ENCODE assay signal across 1 cellular context in genomic region chr6:89008763-89009374, GRCh38.
TF ChIP-seq lines count a peak whose summit lies in the region.

No MANE protein-coding gene starts in this region.

TF ChIP-seq in K562, 482 proteins besides CTCF, POLR2A, EP300 and RAD21 (continued from another document and continues in another):
- TF ChIP-seq, protein P1, sequence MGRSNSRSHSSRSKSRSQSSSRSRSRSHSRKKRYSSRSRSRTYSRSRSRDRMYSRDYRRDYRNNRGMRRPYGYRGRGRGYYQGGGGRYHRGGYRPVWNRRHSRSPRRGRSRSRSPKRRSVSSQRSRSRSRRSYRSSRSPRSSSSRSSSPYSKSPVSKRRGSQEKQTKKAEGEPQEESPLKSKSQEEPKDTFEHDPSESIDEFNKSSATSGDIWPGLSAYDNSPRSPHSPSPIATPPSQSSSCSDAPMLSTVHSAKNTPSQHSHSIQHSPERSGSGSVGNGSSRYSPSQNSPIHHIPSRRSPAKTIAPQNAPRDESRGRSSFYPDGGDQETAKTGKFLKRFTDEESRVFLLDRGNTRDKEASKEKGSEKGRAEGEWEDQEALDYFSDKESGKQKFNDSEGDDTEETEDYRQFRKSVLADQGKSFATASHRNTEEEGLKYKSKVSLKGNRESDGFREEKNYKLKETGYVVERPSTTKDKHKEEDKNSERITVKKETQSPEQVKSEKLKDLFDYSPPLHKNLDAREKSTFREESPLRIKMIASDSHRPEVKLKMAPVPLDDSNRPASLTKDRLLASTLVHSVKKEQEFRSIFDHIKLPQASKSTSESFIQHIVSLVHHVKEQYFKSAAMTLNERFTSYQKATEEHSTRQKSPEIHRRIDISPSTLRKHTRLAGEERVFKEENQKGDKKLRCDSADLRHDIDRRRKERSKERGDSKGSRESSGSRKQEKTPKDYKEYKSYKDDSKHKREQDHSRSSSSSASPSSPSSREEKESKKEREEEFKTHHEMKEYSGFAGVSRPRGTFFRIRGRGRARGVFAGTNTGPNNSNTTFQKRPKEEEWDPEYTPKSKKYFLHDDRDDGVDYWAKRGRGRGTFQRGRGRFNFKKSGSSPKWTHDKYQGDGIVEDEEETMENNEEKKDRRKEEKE (IDR thresholded peaks at IDR 0.05; ENCODE audit: borderline replicate concordance in 1 of 2, control insufficient read depth in 1 of 2, low read depth in 2 of 2, low read length in 1 of 2) = no peak
- peak; percentile 73; the same call in 1 of the 2 replicates for TF ChIP-seq ZNF445 (CRISPR knock-in tag; IDR thresholded peaks at IDR 0.05; ENCODE audit: low read depth)
- no peak for TF ChIP-seq SMARCB1 (IDR thresholded peaks at IDR 0.05; ENCODE audit: insufficient read length, low read depth)
- no peak for TF ChIP-seq ZNF23 (CRISPR knock-in tag; IDR thresholded peaks at IDR 0.05)
- no peak for TF ChIP-seq ZNF24 (IDR thresholded peaks at IDR 0.05)
- no peak for TF ChIP-seq MEF2A (IDR thresholded peaks at IDR 0.05; ENCODE audit: control insufficient read depth, low read depth, low read length)
- TF ChIP-seq SMAD3 (CRISPR knock-in tag; conservative IDR thresholded peaks at IDR 0.05) = peak; percentile 86
- no peak for TF ChIP-seq TRIM28 (IDR thresholded peaks at IDR 0.05)
- TF ChIP-seq ZFP36 (IDR thresholded peaks at IDR 0.05; ENCODE audit: low read depth, low read length, partially characterized antibody) = no peak
- TF ChIP-seq MECOM (CRISPR knock-in tag; IDR thresholded peaks at IDR 0.05) = peak; percentile 78
- no peak for TF ChIP-seq TBL1XR1 (IDR thresholded peaks at IDR 0.05; ENCODE audit: low read length in 2 of 2)
- TF ChIP-seq, protein P2, sequence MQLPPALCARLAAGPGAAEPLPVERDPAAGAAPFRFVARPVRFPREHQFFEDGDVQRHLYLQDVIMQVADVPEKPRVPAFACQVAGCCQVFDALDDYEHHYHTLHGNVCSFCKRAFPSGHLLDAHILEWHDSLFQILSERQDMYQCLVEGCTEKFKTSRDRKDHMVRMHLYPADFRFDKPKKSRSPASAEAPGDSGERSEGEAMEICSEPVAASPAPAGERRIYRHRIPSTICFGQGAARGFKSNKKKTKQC (CRISPR knock-in tag; IDR thresholded peaks at IDR 0.05) = no peak
- TF ChIP-seq SP2 (IDR thresholded peaks at IDR 0.05; ENCODE audit: extremely low read depth, low read depth, low read length, poor library complexity, severe bottlenecking) = no peak
- no peak for TF ChIP-seq ZSCAN29 (IDR thresholded peaks at IDR 0.05)
- no peak; the same call in 1 of the 2 replicates for TF ChIP-seq ELF4 (CRISPR knock-in tag; IDR thresholded peaks at IDR 0.05)
- no peak for TF ChIP-seq GABPB2 (CRISPR knock-in tag; conservative IDR thresholded peaks at IDR 0.05)
- no peak for TF ChIP-seq PTBP1 (IDR thresholded peaks at IDR 0.05; ENCODE audit: low read depth, low read length)
- no peak for TF ChIP-seq NFIC (IDR thresholded peaks at IDR 0.05)
- no peak for TF ChIP-seq NR4A1 (CRISPR knock-in tag; IDR thresholded peaks at IDR 0.05)
- peak; percentile 97 for TF ChIP-seq NR4A1 (tag; IDR thresholded peaks at IDR 0.05)
- no peak for TF ChIP-seq GABPB1 (CRISPR knock-in tag; IDR thresholded peaks at IDR 0.05)
- TF ChIP-seq SIRT6 (IDR thresholded peaks at IDR 0.05; ENCODE audit: low read depth, low read length) = no peak
- peak; percentile 86; the same call in 1 of the 2 replicates for TF ChIP-seq HIVEP1 (CRISPR knock-in tag; IDR thresholded peaks at IDR 0.05)
- TF ChIP-seq SNIP1 (IDR thresholded peaks at IDR 0.05; ENCODE audit: low read depth) = no peak
- TF ChIP-seq POLR2H (tag; IDR thresholded peaks at IDR 0.05; ENCODE audit: low read depth) = no peak
- no peak for TF ChIP-seq NR1H2 (CRISPR knock-in tag; IDR thresholded peaks at IDR 0.05)
- TF ChIP-seq, protein P3, sequence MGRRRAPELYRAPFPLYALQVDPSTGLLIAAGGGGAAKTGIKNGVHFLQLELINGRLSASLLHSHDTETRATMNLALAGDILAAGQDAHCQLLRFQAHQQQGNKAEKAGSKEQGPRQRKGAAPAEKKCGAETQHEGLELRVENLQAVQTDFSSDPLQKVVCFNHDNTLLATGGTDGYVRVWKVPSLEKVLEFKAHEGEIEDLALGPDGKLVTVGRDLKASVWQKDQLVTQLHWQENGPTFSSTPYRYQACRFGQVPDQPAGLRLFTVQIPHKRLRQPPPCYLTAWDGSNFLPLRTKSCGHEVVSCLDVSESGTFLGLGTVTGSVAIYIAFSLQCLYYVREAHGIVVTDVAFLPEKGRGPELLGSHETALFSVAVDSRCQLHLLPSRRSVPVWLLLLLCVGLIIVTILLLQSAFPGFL (CRISPR knock-in tag; IDR thresholded peaks at IDR 0.05) = no peak
- no peak for TF ChIP-seq ID3 (CRISPR knock-in tag; IDR thresholded peaks at IDR 0.05)
- peak; percentile 90 for TF ChIP-seq ID3 (tag; IDR thresholded peaks at IDR 0.05)
- no peak for TF ChIP-seq RBM14 (IDR thresholded peaks at IDR 0.05; ENCODE audit: borderline replicate concordance, insufficient read depth, low read depth, low read length)
- TF ChIP-seq, protein P4, sequence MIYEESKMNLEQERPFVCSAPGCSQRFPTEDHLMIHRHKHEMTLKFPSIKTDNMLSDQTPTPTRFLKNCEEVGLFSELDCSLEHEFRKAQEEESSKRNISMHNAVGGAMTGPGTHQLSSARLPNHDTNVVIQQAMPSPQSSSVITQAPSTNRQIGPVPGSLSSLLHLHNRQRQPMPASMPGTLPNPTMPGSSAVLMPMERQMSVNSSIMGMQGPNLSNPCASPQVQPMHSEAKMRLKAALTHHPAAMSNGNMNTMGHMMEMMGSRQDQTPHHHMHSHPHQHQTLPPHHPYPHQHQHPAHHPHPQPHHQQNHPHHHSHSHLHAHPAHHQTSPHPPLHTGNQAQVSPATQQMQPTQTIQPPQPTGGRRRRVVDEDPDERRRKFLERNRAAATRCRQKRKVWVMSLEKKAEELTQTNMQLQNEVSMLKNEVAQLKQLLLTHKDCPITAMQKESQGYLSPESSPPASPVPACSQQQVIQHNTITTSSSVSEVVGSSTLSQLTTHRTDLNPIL (CRISPR knock-in tag; IDR thresholded peaks at IDR 0.05) = peak; percentile 73
- TF ChIP-seq, protein P5, sequence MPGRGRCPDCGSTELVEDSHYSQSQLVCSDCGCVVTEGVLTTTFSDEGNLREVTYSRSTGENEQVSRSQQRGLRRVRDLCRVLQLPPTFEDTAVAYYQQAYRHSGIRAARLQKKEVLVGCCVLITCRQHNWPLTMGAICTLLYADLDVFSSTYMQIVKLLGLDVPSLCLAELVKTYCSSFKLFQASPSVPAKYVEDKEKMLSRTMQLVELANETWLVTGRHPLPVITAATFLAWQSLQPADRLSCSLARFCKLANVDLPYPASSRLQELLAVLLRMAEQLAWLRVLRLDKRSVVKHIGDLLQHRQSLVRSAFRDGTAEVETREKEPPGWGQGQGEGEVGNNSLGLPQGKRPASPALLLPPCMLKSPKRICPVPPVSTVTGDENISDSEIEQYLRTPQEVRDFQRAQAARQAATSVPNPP (IDR thresholded peaks at IDR 0.05; ENCODE audit: borderline replicate concordance, insufficient read depth, insufficient read length) = no peak
- no peak for TF ChIP-seq KAT8 (IDR thresholded peaks at IDR 0.05; ENCODE audit: low read depth)
- TF ChIP-seq BCL6 (CRISPR knock-in tag; IDR thresholded peaks at IDR 0.05) = peak; percentile 92
- TF ChIP-seq ZNF586 (CRISPR knock-in tag; conservative IDR thresholded peaks at IDR 0.05) = peak; percentile 58
- TF ChIP-seq ZNF77 (CRISPR knock-in tag; IDR thresholded peaks at IDR 0.05) = no peak
- TF ChIP-seq KLF13 (tag; IDR thresholded peaks at IDR 0.05; ENCODE audit: borderline replicate concordance, low read depth) = 0 out of 2 replicates have a peak, but pooled peaks have one; percentile 16
- TF ChIP-seq, protein P6, sequence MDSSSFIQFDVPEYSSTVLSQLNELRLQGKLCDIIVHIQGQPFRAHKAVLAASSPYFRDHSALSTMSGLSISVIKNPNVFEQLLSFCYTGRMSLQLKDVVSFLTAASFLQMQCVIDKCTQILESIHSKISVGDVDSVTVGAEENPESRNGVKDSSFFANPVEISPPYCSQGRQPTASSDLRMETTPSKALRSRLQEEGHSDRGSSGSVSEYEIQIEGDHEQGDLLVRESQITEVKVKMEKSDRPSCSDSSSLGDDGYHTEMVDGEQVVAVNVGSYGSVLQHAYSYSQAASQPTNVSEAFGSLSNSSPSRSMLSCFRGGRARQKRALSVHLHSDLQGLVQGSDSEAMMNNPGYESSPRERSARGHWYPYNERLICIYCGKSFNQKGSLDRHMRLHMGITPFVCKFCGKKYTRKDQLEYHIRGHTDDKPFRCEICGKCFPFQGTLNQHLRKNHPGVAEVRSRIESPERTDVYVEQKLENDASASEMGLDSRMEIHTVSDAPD (CRISPR knock-in tag; IDR thresholded peaks at IDR 0.05) = peak; percentile 70; the same call in 1 of the 2 replicates
- no peak for TF ChIP-seq HMGN3 (IDR thresholded peaks at IDR 0.05; ENCODE audit: borderline replicate concordance, extremely low read depth, insufficient read length, low read depth, low read length)
- no peak for TF ChIP-seq PRDM10 (IDR thresholded peaks at IDR 0.05; ENCODE audit: partially characterized antibody)
- no peak for TF ChIP-seq SRSF1 (IDR thresholded peaks at IDR 0.05; ENCODE audit: low read depth, low read length)
- no peak for TF ChIP-seq ZNF316 (IDR thresholded peaks at IDR 0.05)
- TF ChIP-seq ZKSCAN3 (CRISPR knock-in tag; IDR thresholded peaks at IDR 0.05) = 0 out of 2 replicates have a peak, but pooled peaks have one; percentile 45
- no peak for TF ChIP-seq ZNF263 (CRISPR knock-in tag; IDR thresholded peaks at IDR 0.05; ENCODE audit: borderline replicate concordance)
- peak; percentile 82; the same call in 1 of the 2 replicates for TF ChIP-seq ZFPM2 (CRISPR knock-in tag; IDR thresholded peaks at IDR 0.05)
- no peak for TF ChIP-seq ZNF764 (CRISPR knock-in tag; IDR thresholded peaks at IDR 0.05; ENCODE audit: low read depth)
- TF ChIP-seq CBX1 (IDR thresholded peaks at IDR 0.05; ENCODE audit: low read depth) = no peak
- TF ChIP-seq ZNF561 (CRISPR knock-in tag; conservative IDR thresholded peaks at IDR 0.05) = 0 out of 2 replicates have a peak, but pooled peaks have one; percentile 48
- no peak for TF ChIP-seq JUNB (CRISPR knock-in tag; conservative IDR thresholded peaks at IDR 0.05)
- TF ChIP-seq MCM3 (IDR thresholded peaks at IDR 0.05) = no peak
- peak; percentile 84; the same call in 1 of the 2 replicates for TF ChIP-seq ZNF668 (CRISPR knock-in tag; IDR thresholded peaks at IDR 0.05)
- no peak for TF ChIP-seq TGIF2 (CRISPR knock-in tag; IDR thresholded peaks at IDR 0.05)
- no peak for TF ChIP-seq ZBTB8A (IDR thresholded peaks at IDR 0.05; ENCODE audit: partially characterized antibody)
- TF ChIP-seq U2AF1 (optimal IDR thresholded peaks at IDR 0.05; ENCODE audit: low read depth, low read length) = no peak
- TF ChIP-seq IRF2 (CRISPR knock-in tag; IDR thresholded peaks at IDR 0.05) = no peak
- no peak for TF ChIP-seq TFE3 (CRISPR knock-in tag; IDR thresholded peaks at IDR 0.05)
- TF ChIP-seq SIN3A (IDR thresholded peaks at IDR 0.05; ENCODE audit: borderline replicate concordance in 2 of 2, control insufficient read depth in 1 of 2, low read depth in 2 of 2, low read length in 2 of 2) = no peak
- no peak for TF ChIP-seq ZNF140 (CRISPR knock-in tag; IDR thresholded peaks at IDR 0.05)
- TF ChIP-seq, protein P7, sequence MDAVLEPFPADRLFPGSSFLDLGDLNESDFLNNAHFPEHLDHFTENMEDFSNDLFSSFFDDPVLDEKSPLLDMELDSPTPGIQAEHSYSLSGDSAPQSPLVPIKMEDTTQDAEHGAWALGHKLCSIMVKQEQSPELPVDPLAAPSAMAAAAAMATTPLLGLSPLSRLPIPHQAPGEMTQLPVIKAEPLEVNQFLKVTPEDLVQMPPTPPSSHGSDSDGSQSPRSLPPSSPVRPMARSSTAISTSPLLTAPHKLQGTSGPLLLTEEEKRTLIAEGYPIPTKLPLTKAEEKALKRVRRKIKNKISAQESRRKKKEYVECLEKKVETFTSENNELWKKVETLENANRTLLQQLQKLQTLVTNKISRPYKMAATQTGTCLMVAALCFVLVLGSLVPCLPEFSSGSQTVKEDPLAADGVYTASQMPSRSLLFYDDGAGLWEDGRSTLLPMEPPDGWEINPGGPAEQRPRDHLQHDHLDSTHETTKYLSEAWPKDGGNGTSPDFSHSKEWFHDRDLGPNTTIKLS (IDR thresholded peaks at IDR 0.05; ENCODE audit: borderline replicate concordance, low read depth) = no peak
- TF ChIP-seq DACH1 (IDR thresholded peaks at IDR 0.05; ENCODE audit: partially characterized antibody) = no peak
